In the genomic region with DNA sequence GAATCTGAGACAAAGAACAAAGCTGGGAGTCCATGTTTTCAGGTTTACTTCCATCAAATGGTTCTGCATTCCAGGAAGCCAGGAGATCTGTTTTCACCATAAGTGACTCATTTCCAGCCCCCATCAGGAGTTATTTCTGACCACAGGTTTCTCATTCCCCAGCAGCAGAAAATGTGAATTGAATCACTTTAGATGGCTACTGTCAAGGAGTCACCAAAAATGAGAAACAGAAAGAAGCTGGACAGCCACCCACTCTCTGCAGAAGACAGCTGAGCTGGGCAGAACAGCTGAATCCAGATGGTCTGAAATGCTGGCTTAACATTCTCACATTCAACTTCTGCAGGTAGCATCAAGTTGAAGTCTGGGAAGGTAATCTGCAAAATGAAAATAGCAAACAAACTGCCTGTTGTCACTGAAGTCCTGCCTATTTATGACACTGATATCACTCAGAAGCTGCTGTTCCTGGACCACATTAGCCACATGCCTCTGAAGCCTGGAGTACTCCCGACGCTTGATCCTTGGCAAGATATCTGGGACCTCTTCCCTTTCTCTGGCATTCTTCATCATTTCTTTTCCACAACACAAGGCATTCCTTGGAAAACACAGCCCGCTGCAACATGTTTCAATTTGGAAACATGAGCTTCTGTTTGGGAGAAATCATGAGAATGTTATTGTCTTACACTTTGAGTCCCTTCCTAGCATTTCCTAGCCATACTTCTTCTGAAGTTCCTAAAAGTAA, we compare ENCODE assay signal across 1 cellular context.
TF ChIP-seq lines count a peak whose summit lies in the region.

No MANE protein-coding gene starts in this region.

TF ChIP-seq in liver, 16 proteins besides CTCF, POLR2A, EP300 and RAD21:
- TF ChIP-seq EGR1 (IDR thresholded peaks at IDR 0.05; ENCODE audit: low read depth in 2 of 2), result no peak
- TF ChIP-seq YY1 (IDR thresholded peaks at IDR 0.05), result no peak
- TF ChIP-seq FOXA1 (IDR thresholded peaks at IDR 0.05), result no peak
- TF ChIP-seq, protein P1, sequence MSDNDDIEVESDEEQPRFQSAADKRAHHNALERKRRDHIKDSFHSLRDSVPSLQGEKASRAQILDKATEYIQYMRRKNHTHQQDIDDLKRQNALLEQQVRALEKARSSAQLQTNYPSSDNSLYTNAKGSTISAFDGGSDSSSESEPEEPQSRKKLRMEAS (IDR thresholded peaks at IDR 0.05), result no peak
- TF ChIP-seq SP1 (IDR thresholded peaks at IDR 0.05), result no peak
- TF ChIP-seq, protein P2, sequence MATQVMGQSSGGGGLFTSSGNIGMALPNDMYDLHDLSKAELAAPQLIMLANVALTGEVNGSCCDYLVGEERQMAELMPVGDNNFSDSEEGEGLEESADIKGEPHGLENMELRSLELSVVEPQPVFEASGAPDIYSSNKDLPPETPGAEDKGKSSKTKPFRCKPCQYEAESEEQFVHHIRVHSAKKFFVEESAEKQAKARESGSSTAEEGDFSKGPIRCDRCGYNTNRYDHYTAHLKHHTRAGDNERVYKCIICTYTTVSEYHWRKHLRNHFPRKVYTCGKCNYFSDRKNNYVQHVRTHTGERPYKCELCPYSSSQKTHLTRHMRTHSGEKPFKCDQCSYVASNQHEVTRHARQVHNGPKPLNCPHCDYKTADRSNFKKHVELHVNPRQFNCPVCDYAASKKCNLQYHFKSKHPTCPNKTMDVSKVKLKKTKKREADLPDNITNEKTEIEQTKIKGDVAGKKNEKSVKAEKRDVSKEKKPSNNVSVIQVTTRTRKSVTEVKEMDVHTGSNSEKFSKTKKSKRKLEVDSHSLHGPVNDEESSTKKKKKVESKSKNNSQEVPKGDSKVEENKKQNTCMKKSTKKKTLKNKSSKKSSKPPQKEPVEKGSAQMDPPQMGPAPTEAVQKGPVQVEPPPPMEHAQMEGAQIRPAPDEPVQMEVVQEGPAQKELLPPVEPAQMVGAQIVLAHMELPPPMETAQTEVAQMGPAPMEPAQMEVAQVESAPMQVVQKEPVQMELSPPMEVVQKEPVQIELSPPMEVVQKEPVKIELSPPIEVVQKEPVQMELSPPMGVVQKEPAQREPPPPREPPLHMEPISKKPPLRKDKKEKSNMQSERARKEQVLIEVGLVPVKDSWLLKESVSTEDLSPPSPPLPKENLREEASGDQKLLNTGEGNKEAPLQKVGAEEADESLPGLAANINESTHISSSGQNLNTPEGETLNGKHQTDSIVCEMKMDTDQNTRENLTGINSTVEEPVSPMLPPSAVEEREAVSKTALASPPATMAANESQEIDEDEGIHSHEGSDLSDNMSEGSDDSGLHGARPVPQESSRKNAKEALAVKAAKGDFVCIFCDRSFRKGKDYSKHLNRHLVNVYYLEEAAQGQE (IDR thresholded peaks at IDR 0.05), result peak; percentile 16
TF ChIP-seq in liver: peak in this region for 1.
